Comparison of ENCODE assay signal across 8 cellular contexts in genomic region chr13:98653471-98653985, GRCh38.
A peak's percentile ranks its signal among the peaks of the same experiment; 100 is the strongest.
DNase-seq lines count a peak whose midpoint lies in the region; ATAC-seq and TF ChIP-seq lines count a peak whose summit lies in the region.

No MANE protein-coding gene starts in this region.

- no TSS peak for BruUV-seq in Panc1 (replicated peaks; lab: Mats Ljungman, UMichigan)

- peak; percentile 97 for TF ChIP-seq RAD21 in Ishikawa (IDR thresholded peaks at IDR 0.05; ENCODE audit: low read depth)

- peaks cover 7% of the 10 kb centered on the region for H3K36me3 Mint-ChIP-seq in neural progenitor cell

- H4K20me1 ChIP-seq in neural progenitor cell (ENCODE audit: low read depth) = no peaks in the 10 kb centered on the region

- intact Hi-C loops in Panc1 (cut with micrococcal nuclease; ENCODE audit: unreplicated experiment) (loop anchor here (5.0 to 10.0 kb wide), 2 partner anchors 69 to 206 kb away; no protein-coding TSS in a partner anchor), stomach (cut with DNase I; ENCODE audit: low total_unique reads) (no loop called here)

- peaks cover 9% of the 10 kb centered on the region for H3K9me3 Mint-ChIP-seq in neural progenitor cell

- H3K27me3 ChIP-seq in Panc1 (ENCODE audit: control insufficient read depth, insufficient read depth, low read length) (no peaks in the 10 kb centered on the region), neural progenitor cell (no peaks in the 10 kb centered on the region), stomach (no peaks in the 10 kb centered on the region)

- peak; percentile 78 for TF ChIP-seq CTCF in Panc1 (IDR thresholded peaks at IDR 0.05)
- peak; percentile 96 for TF ChIP-seq CTCF in fibroblast of pulmonary artery (IDR thresholded peaks at IDR 0.05; ENCODE audit: low read length, missing control alignments)
- peak; percentile 97 for TF ChIP-seq CTCF in neural progenitor cell (IDR thresholded peaks at IDR 0.05)
- peak in 5 of 7 experiments; percentile 70 to 94 (median 89) for TF ChIP-seq CTCF in stomach (IDR thresholded peaks at IDR 0.05)

- no peak overlapping the region for H3K4me3 Mint-ChIP-seq in neural progenitor cell

- TF ChIP-seq EP300 in Ishikawa (IDR thresholded peaks at IDR 0.05; ENCODE audit: borderline replicate concordance) (no peak), stomach (IDR thresholded peaks at IDR 0.05) (no peak)

- H2AFZ ChIP-seq in neural progenitor cell (replicated peaks) = no peak overlapping the region

- TF ChIP-seq POLR2A in stomach (IDR thresholded peaks at IDR 0.05) = no peak

- H3K27ac ChIP-seq in Panc1 (ENCODE audit: low read length) = no peak overlapping the region
- no peak overlapping the region for H3K27ac ChIP-seq in neural progenitor cell
- H3K27ac ChIP-seq in stomach = no peak overlapping the region

- H3K4me3 ChIP-seq in Panc1 (ENCODE audit: low read depth in 2 of 2, low read length in 2 of 2) (no peak overlapping the region), fibroblast of pulmonary artery (replicated peaks; ENCODE audit: low read depth, low read length) (no peak overlapping the region), neural progenitor cell (no peak overlapping the region), stomach (no peak overlapping the region)

- POLR2A ChIA-PET in Panc1 (lab: Charles Lee) = interaction anchor here (0.6 to 0.7 kb wide), 2 partner anchors 19 to 316 kb away, joined by 3 to 4 read pairs; no protein-coding TSS in a partner anchor

- in situ Hi-C loops in Panc1 (cut with HindIII; ENCODE audit: low pct_unique_long_range_greater_than_20kb, low sequenced_read_pairs) = no loop called here

- no peak overlapping the region for H3K4me2 ChIP-seq in neural progenitor cell

- peaks cover 10% of the 10 kb centered on the region for H3K27me3 Mint-ChIP-seq in neural progenitor cell (ENCODE audit: insufficient read depth, low read depth)

- CTCF ChIA-PET in Panc1 (lab: Charles Lee) = interaction anchor here (0.7 to 0.8 kb wide), 2 partner anchors 171 to 199 kb away, joined by 5 to 7 read pairs; no protein-coding TSS in a partner anchor

- DNase-seq in DMS79 (lab: John Stamatoyannopoulos, UW) (peak; percentile 92), Panc1 (ENCODE audit: low read depth, low spot score) (peak; percentile 59), activated T-helper 1 cell treated with Interleukin-2 at 50 U/mL for 16 hours (ENCODE audit: low read depth) (peak; percentile 36), fibroblast of pulmonary artery (ENCODE audit: low read depth) (peak; percentile 79), neural progenitor cell (ENCODE audit: low spot score) (peak; percentile 90), stomach (peak; percentile 88)

- H3K79me2 ChIP-seq in neural progenitor cell (ENCODE audit: low read depth) = no peaks in the 10 kb centered on the region

- H3F3A ChIP-seq in neural progenitor cell (ENCODE audit: low read depth) = no peaks in the 10 kb centered on the region

- peaks cover 2% of the 10 kb centered on the region for H3K4me1 Mint-ChIP-seq in neural progenitor cell

- H3K9ac ChIP-seq in neural progenitor cell = no peak overlapping the region

- no peaks in the 10 kb centered on the region for H3K9me3 ChIP-seq in Panc1 (ENCODE audit: control insufficient read depth, insufficient read depth, low read depth, low read length)
- H3K9me3 ChIP-seq in neural progenitor cell (ENCODE audit: low read depth) = no peaks in the 10 kb centered on the region
- no peaks in the 10 kb centered on the region for H3K9me3 ChIP-seq in stomach

- no peak overlapping the region for H3K27ac Mint-ChIP-seq in neural progenitor cell

- H3K36me3 ChIP-seq in Panc1 (ENCODE audit: control insufficient read depth, insufficient read depth, low read length) (no peaks in the 10 kb centered on the region), neural progenitor cell (no peaks in the 10 kb centered on the region), stomach (no peaks in the 10 kb centered on the region)

- WGBS in stomach, 5 donors = 33 to 42% (median 37%) methylated on average over 8 to 9 of the region's 9 CpGs

- H3K4me1 ChIP-seq in Panc1 (ENCODE audit: control insufficient read depth, insufficient read depth, low read length) (no peaks in the 10 kb centered on the region), neural progenitor cell (no peaks in the 10 kb centered on the region), stomach (peaks cover 4 to 42% (median 18%) of the 10 kb centered on the region in 4 donors)

- ATAC-seq in GM21526 (IDR thresholded peaks at IDR 0.05; ENCODE audit: low FRiP score, unreplicated experiment) (peak; percentile 92), Panc1 (peak; percentile 94)

TF ChIP-seq in Ishikawa, 13 proteins besides CTCF, POLR2A, EP300 and RAD21:
- TF ChIP-seq TCF12 (IDR thresholded peaks at IDR 0.05; ENCODE audit: low read depth) (no peak), TAF1 (IDR thresholded peaks at IDR 0.05; ENCODE audit: low read depth) (no peak), NFIC (IDR thresholded peaks at IDR 0.05) (0 out of 2 replicates have a peak, but pooled peaks have one; percentile 19), CREB1 (IDR thresholded peaks at IDR 0.05; ENCODE audit: low read depth) (no peak), MAX (IDR thresholded peaks at IDR 0.05) (0 out of 2 replicates have a peak, but pooled peaks have one; percentile 43), REST (IDR thresholded peaks at IDR 0.05; ENCODE audit: low read depth) (no peak), CEBPB (IDR thresholded peaks at IDR 0.05) (no peak), TEAD4 (IDR thresholded peaks at IDR 0.05) (no peak), YY1 (IDR thresholded peaks at IDR 0.05; ENCODE audit: low read depth) (no peak), EGR1 (IDR thresholded peaks at IDR 0.05) (no peak), ZBTB7A (IDR thresholded peaks at IDR 0.05; ENCODE audit: low read depth) (no peak), FOXM1 (IDR thresholded peaks at IDR 0.05; ENCODE audit: borderline replicate concordance, low read depth) (no peak)
- TF ChIP-seq, protein P1, sequence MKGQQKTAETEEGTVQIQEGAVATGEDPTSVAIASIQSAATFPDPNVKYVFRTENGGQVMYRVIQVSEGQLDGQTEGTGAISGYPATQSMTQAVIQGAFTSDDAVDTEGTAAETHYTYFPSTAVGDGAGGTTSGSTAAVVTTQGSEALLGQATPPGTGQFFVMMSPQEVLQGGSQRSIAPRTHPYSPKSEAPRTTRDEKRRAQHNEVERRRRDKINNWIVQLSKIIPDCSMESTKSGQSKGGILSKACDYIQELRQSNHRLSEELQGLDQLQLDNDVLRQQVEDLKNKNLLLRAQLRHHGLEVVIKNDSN (IDR thresholded peaks at IDR 0.05) = no peak

Comparison
In these comparisons a context has a peak if more than half of its experiments do, and no peak if none do; other contexts are left out.
1. DNase-seq: peak in every context shown above with its lines; median percentile 92 in DMS79; 90 in neural progenitor cell; 88 in stomach; 79 in fibroblast of pulmonary artery; 59 in Panc1; 36 in activated T-helper 1 cell treated with Interleukin-2 at 50 U/mL for 16 hours.